Comparison of ENCODE assay signal across 8 cellular contexts in the genomic region with DNA sequence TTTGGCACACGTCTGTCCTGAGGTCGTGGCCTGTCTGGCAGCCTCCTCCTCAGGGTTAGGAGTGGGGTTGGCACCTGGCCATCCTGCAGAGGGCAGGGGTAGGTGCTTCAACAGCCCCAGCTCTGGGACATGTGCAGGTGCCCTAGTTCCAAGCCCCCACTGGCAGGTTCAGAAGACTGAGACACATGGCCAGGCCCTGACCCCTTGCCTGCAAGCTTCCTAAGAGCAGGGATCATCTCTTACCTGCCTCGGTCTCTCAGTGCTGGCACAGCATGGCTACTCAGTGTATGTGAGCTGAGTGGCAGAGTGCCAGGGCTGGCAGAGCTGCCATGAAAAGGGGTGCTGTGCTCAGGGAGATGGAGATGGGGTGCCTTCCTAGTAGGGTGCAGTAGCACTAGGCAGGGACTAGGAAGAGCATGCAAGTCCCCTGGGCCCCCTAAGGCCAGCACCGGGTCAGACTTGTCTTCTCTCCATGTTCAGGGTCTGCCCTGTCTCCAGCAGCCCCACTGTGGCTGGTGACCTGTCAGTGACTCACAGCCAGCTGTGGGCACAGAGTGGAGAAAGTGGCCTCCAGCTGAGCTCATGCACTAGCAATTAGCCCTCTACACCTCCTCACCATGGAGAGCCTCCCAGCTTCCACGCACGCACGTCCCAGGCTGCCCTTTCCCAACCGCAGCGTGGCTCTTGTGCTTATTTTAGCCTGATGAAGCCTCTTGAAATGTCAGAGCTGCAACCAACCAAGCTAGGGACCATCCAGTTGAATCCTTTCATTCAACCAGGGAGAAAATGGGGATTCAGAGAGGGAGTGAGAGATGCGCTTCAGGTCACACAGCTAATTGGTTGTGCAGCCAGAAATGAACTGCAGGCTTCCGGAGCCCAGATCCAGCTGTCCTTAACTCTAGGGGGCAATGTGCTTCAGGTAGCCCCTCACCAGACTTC.
A peak's percentile ranks its signal among the peaks of the same experiment; 100 is the strongest.
DNase-seq lines count a peak whose midpoint lies in the region; ATAC-seq and TF ChIP-seq lines count a peak whose summit lies in the region.

No MANE protein-coding gene starts in this region.

- no peak overlapping the region for H3K27ac ChIP-seq in tibial artery
- H3K27ac ChIP-seq in CD8-positive, alpha-beta memory T cell (ENCODE audit: low read depth, low read length) = no peak overlapping the region

- no peaks in the 10 kb centered on the region for H3K4me1 Mint-ChIP-seq in activated naive CD4-positive, alpha-beta T cell treated with anti-CD3 and anti-CD28 coated beads, Interleukin-2, amount 10 ng/mL, durations not matched to agents 7 days and 5 days
- no peaks in the 10 kb centered on the region for H3K4me1 Mint-ChIP-seq in CD8-positive, alpha-beta memory T cell
- no peaks in the 10 kb centered on the region for H3K4me1 Mint-ChIP-seq in immature natural killer cell

- no peak overlapping the region for H3K27ac Mint-ChIP-seq in activated naive CD4-positive, alpha-beta T cell treated with anti-CD3 and anti-CD28 coated beads, Interleukin-2, amount 10 ng/mL, durations not matched to agents 7 days and 5 days
- H3K27ac Mint-ChIP-seq in CD8-positive, alpha-beta memory T cell = no peak overlapping the region
- no peak overlapping the region for H3K27ac Mint-ChIP-seq in immature natural killer cell

- CTCF ChIA-PET in activated naive CD4-positive, alpha-beta T cell treated with anti-CD3 and anti-CD28 coated beads, Interleukin-2, amount 10 ng/mL, durations not matched to agents 7 days and 5 days (lab: Charles Lee) = interaction anchor here (1.1 to 2.1 kb wide), 3 partner anchors 10 to 52 kb away, joined by 3 to 6 read pairs (median 5); no protein-coding TSS in a partner anchor
- CTCF ChIA-PET in CD8-positive, alpha-beta memory T cell (lab: Charles Lee) = interaction anchor here (0.9 to 1.3 kb wide), 2 partner anchors 9 to 241 kb away, joined by 3 to 4 read pairs; no protein-coding TSS in a partner anchor

- DNase-seq in activated naive CD4-positive, alpha-beta T cell treated with anti-CD3 and anti-CD28 coated beads, Interleukin-2, amount 10 ng/mL, durations not matched to agents 7 days and 5 days = peak; percentile 16
- DNase-seq in activated naive CD4-positive, alpha-beta T cell (lab: John Stamatoyannopoulos, UW) = no peak
- DNase-seq in SK-MEL-5 (ENCODE audit: low read depth, low spot score) (peak; percentile 30), Right ventricle myocardium superior (peak; percentile 63), tibial artery (peak; percentile 16 to 60), immature natural killer cell (no peak)
- no peak for DNase-seq in CD8-positive, alpha-beta memory T cell

- peaks cover 55% of the 10 kb centered on the region for H3K27me3 Mint-ChIP-seq in activated naive CD4-positive, alpha-beta T cell treated with anti-CD3 and anti-CD28 coated beads, Interleukin-2, amount 10 ng/mL, durations not matched to agents 7 days and 5 days
- H3K27me3 Mint-ChIP-seq in CD8-positive, alpha-beta memory T cell = peaks cover 16 to 40% of the 10 kb centered on the region in 2 donors
- H3K27me3 Mint-ChIP-seq in immature natural killer cell (ENCODE audit: low read depth in 3 of 3) = peaks cover 3 to 11% (median 9%) of the 10 kb centered on the region in 3 donors

- no peak overlapping the region for H3K4me3 ChIP-seq in tibial artery
- H3K4me3 ChIP-seq in CD8-positive, alpha-beta memory T cell (ENCODE audit: low read length) = no peak overlapping the region

- intact Hi-C loops in Right ventricle myocardium superior (cut with DNase I) (no loop called here), tibial artery (cut with DNase I; ENCODE audit: low total_unique reads) (no loop called here)

- ATAC-seq in Right ventricle myocardium superior (ENCODE audit: poor library complexity) = peak; percentile 83
- no peak for ATAC-seq in HG02798 (IDR thresholded peaks at IDR 0.05; ENCODE audit: poor library complexity, unreplicated experiment)

- no peaks in the 10 kb centered on the region for H3K4me1 ChIP-seq in tibial artery
- no peaks in the 10 kb centered on the region for H3K4me1 ChIP-seq in CD8-positive, alpha-beta memory T cell (ENCODE audit: insufficient read depth, low read length)

- H3K36me3 ChIP-seq in tibial artery = no peaks in the 10 kb centered on the region
- H3K36me3 ChIP-seq in CD8-positive, alpha-beta memory T cell (ENCODE audit: insufficient read depth, low read length) = no peaks in the 10 kb centered on the region

- POLR2A ChIA-PET in CD8-positive, alpha-beta memory T cell (lab: Charles Lee) = no interaction called here

- H3K36me3 Mint-ChIP-seq in activated naive CD4-positive, alpha-beta T cell treated with anti-CD3 and anti-CD28 coated beads, Interleukin-2, amount 10 ng/mL, durations not matched to agents 7 days and 5 days = no peaks in the 10 kb centered on the region
- H3K36me3 Mint-ChIP-seq in CD8-positive, alpha-beta memory T cell = peaks cover 0 to 3% (median 0%) of the 10 kb centered on the region in 3 donors
- no peaks in the 10 kb centered on the region for H3K36me3 Mint-ChIP-seq in immature natural killer cell

- H3K9me3 Mint-ChIP-seq in activated naive CD4-positive, alpha-beta T cell treated with anti-CD3 and anti-CD28 coated beads, Interleukin-2, amount 10 ng/mL, durations not matched to agents 7 days and 5 days = no peaks in the 10 kb centered on the region
- no peaks in the 10 kb centered on the region for H3K9me3 Mint-ChIP-seq in CD8-positive, alpha-beta memory T cell
- no peaks in the 10 kb centered on the region for H3K9me3 Mint-ChIP-seq in immature natural killer cell

- no peaks in the 10 kb centered on the region for H3K9me3 ChIP-seq in tibial artery
- no peaks in the 10 kb centered on the region for H3K9me3 ChIP-seq in CD8-positive, alpha-beta memory T cell (ENCODE audit: low read length)

- TF ChIP-seq CTCF in tibial artery (IDR thresholded peaks at IDR 0.05) = no peak

- peaks cover 0 to 11% of the 10 kb centered on the region in 2 donors for H3K27me3 ChIP-seq in tibial artery
- peaks cover 3% of the 10 kb centered on the region for H3K27me3 ChIP-seq in CD8-positive, alpha-beta memory T cell (ENCODE audit: insufficient read depth, low read length, poor library complexity, severe bottlenecking)

- in situ Hi-C loops in SK-MEL-5 (cut with HindIII; ENCODE audit: low pct_unique_long_range_greater_than_20kb, low sequenced_read_pairs) = no loop called here

- H3K4me3 Mint-ChIP-seq in activated naive CD4-positive, alpha-beta T cell treated with anti-CD3 and anti-CD28 coated beads, Interleukin-2, amount 10 ng/mL, durations not matched to agents 7 days and 5 days = no peak overlapping the region
- no peak overlapping the region for H3K4me3 Mint-ChIP-seq in CD8-positive, alpha-beta memory T cell
- H3K4me3 Mint-ChIP-seq in immature natural killer cell = no peak overlapping the region

Comparison
In these comparisons a context has a peak if more than half of its experiments do, and no peak if none do; other contexts are left out.
1. DNase-seq: peak in activated naive CD4-positive, alpha-beta T cell treated with anti-CD3 and anti-CD28 coated beads, Interleukin-2, amount 10 ng/mL, durations not matched to agents 7 days and 5 days (single experiment), SK-MEL-5 (single experiment), Right ventricle myocardium superior (single experiment) and tibial artery (2 of 2); none in activated naive CD4-positive, alpha-beta T cell (0 of 4), CD8-positive, alpha-beta memory T cell (0 of 5) and immature natural killer cell (0 of 3).